Comparison of ENCODE assay signal across 19 cellular contexts in genomic region chr13:48018637-48019036, GRCh38. TPM values are rescaled to one million over a fixed set of nuclear protein-coding genes. Genes with fewer than 3 reads are reported as not detected.
DNase-seq lines count a peak whose midpoint lies in the region; ATAC-seq, FAIRE-seq and TF ChIP-seq lines count a peak whose summit lies in the region.
"Had no signal": no experiment of that assay in that cellular context is flagged by ENCODE, and none has a peak within 500 bp of the region (broad histone marks: within the 10 kb centered on the region; RNA-seq: fewer than 3 reads in every experiment).

No MANE protein-coding gene starts in this region.

- intact Hi-C loops in naive thymus-derived CD4-positive, alpha-beta T cell (cut with micrococcal nuclease): no loop called here

- TF ChIP-seq CTCF in 22Rv1 (IDR thresholded peaks at IDR 0.05) (no peak), VCaP (conservative IDR thresholded peaks at IDR 0.05) (no peak)

- H3K4me3 Mint-ChIP-seq in naive thymus-derived CD4-positive, alpha-beta T cell: no peak overlapping the region
- H3K4me3 Mint-ChIP-seq: CD4-positive, CD25-positive, alpha-beta regulatory T cell; CD8-positive, alpha-beta T cell; GM23338; H9 had no signal

- H3K36me3 ChIP-seq in naive thymus-derived CD4-positive, alpha-beta T cell (ENCODE audit: control insufficient read depth in 2 of 3, insufficient read depth in 3 of 3, low read length in 3 of 3): no peaks in the 10 kb centered on the region

- peaks cover 0 to 29% (median 15%) of the 10 kb centered on the region in 5 donors for H3K36me3 Mint-ChIP-seq in naive thymus-derived CD4-positive, alpha-beta T cell

- peaks cover 0 to 13% (median 2%) of the 10 kb centered on the region in 7 donors for H3K4me1 Mint-ChIP-seq in naive thymus-derived CD4-positive, alpha-beta T cell
- H3K4me1 Mint-ChIP-seq: GM23338, H9 had no signal

- H3K4me1 ChIP-seq in naive thymus-derived CD4-positive, alpha-beta T cell (ENCODE audit: control insufficient read depth in 2 of 2, insufficient read depth in 2 of 2, low read length in 2 of 2): no peaks in the 10 kb centered on the region
- H3K4me1 ChIP-seq: Caco-2 had no signal

- peak overlapping the region in 1 of 9 donors; percentile 3 for H3K27ac Mint-ChIP-seq in naive thymus-derived CD4-positive, alpha-beta T cell
- H3K27ac Mint-ChIP-seq: CD4-positive, CD25-positive, alpha-beta regulatory T cell; CD8-positive, alpha-beta T cell; GM23338; H9 had no signal

- no peaks in the 10 kb centered on the region for H3K27me3 Mint-ChIP-seq in naive thymus-derived CD4-positive, alpha-beta T cell
- H3K27me3 Mint-ChIP-seq: CD4-positive, CD25-positive, alpha-beta regulatory T cell had no signal

- peaks cover 0 to 8% (median 0%) of the 10 kb centered on the region in 11 donors for H3K9me3 Mint-ChIP-seq in naive thymus-derived CD4-positive, alpha-beta T cell
- H3K9me3 Mint-ChIP-seq: CD8-positive, alpha-beta T cell had no signal

- peak; percentile 74 for DNase-seq in DMS53 (lab: John Stamatoyannopoulos, UW)
- peak; percentile 31 for DNase-seq in NCI-H748 (lab: John Stamatoyannopoulos, UW; ENCODE audit: unreplicated experiment)
- DNase-seq in frontal cortex (ENCODE audit: low spot score in 2 of 2): no peak
- no peak for DNase-seq in DMS79 treated with DMSO at 0.1 percent for 48 hours (lab: John Stamatoyannopoulos, UW)
- no peak for DNase-seq in NCI-H1048 (lab: John Stamatoyannopoulos, UW)
- no peak for DNase-seq in naive thymus-derived CD4-positive, alpha-beta T cell
- DNase-seq: C1 segment of cervical spinal cord; Caco-2; CD4-positive, CD25-positive, alpha-beta regulatory T cell; CD8-positive, alpha-beta T cell; DMS153; DND-41; H9 had no signal

- no peaks in the 10 kb centered on the region for H3K27me3 ChIP-seq in naive thymus-derived CD4-positive, alpha-beta T cell (ENCODE audit: control insufficient read depth in 2 of 2, insufficient read depth in 2 of 2, low read length in 2 of 2)

- POLR2A ChIA-PET in naive thymus-derived CD4-positive, alpha-beta T cell (lab: Charles Lee): no interaction called here

- peak overlapping the region; percentile 38; the same call in 1 of the 2 replicates for H3K27ac ChIP-seq in 22Rv1
- peak overlapping the region; percentile 39 for H3K27ac ChIP-seq in VCaP
- H3K27ac ChIP-seq in naive thymus-derived CD4-positive, alpha-beta T cell (ENCODE audit: low read depth, low read length): no peak overlapping the region

- no peak for FAIRE-seq in frontal cortex (lab: Jason Lieb, UNC)
- FAIRE-seq: G401.6, GM12892 had no signal

- CTCF ChIA-PET in naive thymus-derived CD4-positive, alpha-beta T cell (lab: Charles Lee): no interaction called here

- no peaks in the 10 kb centered on the region for H3K9me3 ChIP-seq in naive thymus-derived CD4-positive, alpha-beta T cell (ENCODE audit: control insufficient read depth in 2 of 3, low read length in 3 of 3)

- no peak for ATAC-seq in naive thymus-derived CD4-positive, alpha-beta T cell
- ATAC-seq: CD8-positive, alpha-beta T cell; GM23338; HCT116 had no signal

- no peak overlapping the region for H3K4me3 ChIP-seq in naive thymus-derived CD4-positive, alpha-beta T cell (ENCODE audit: low read length)
- H3K4me3 ChIP-seq: GM23338 had no signal

RNA-seq across cellular contexts. Expression of gene SUCLA2, which starts 17.6 kb away (rescaled TPM):
- 69.3 TPM for total RNA-seq in frontal cortex
- 10 to 100 TPM; 20.0 to 36.6 (median 26.4) TPM for total RNA-seq in naive thymus-derived CD4-positive, alpha-beta T cell
- polyA plus RNA-seq in naive thymus-derived CD4-positive, alpha-beta T cell: 10 to 100 TPM; 26.1 to 34.4 TPM

RNA-seq across cellular contexts. Expression of gene NUDT15, which starts 18.9 kb away (rescaled TPM):
- 10.2 TPM for total RNA-seq in frontal cortex
- total RNA-seq in naive thymus-derived CD4-positive, alpha-beta T cell: 10 to 100 TPM in 1 of 5 experiments, 1 to 10 TPM in 4; 4.3 to 13.6 (median 8.7) TPM
- 10 to 100 TPM in 1 of 2 donors, 1 to 10 TPM in 1; 7.2 to 10.0 TPM for polyA plus RNA-seq in naive thymus-derived CD4-positive, alpha-beta T cell

Comparison
In these comparisons a context has a peak if more than half of its experiments do, and no peak if none do; other contexts are left out.
1. DNase-seq: peak in DMS53 (single experiment) and NCI-H748 (single experiment); none in frontal cortex (0 of 2), DMS79 treated with DMSO at 0.1 percent for 48 hours (single experiment), NCI-H1048 (single experiment) and naive thymus-derived CD4-positive, alpha-beta T cell (0 of 9).